9 cellular contexts compared by ENCODE assay signal in the genomic region with DNA sequence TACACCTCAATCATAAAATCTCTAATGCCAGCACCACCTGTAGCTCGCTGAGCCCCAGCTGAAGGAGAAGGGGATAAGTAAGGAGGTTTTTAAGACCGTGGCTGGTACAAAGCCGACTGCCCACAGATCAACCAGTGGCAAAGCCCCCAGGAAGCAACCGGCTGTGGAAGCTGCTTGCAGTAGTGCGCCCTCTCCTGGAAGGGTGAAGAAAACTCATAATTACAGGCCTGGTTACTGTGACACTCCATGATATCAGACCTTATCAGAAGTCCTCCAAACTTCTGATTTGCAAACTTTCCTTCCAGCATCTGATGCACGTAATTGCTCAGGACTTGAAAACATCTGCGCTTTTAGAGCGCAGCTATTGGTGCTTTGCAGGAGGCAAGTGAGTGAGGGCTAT.
DNase-seq lines count a peak whose midpoint lies in the region; ATAC-seq, FAIRE-seq and TF ChIP-seq lines count a peak whose summit lies in the region.
"Had no signal": no experiment of that assay in that cellular context is flagged by ENCODE, and none has a peak within 500 bp of the region (broad histone marks: within the 10 kb centered on the region; RNA-seq: fewer than 3 reads in every experiment).

No MANE protein-coding gene starts in this region.

- no peak overlapping the region for H3K4me3 ChIP-seq in SU-DHL-6 (ENCODE audit: insufficient read depth, low read length, poor library complexity, severe bottlenecking)
- no peak overlapping the region for H3K4me3 ChIP-seq in kidney epithelial cell (ENCODE audit: low read depth, low read length)
- H3K4me3 ChIP-seq: SJSA1 had no signal

- no peak overlapping the region for H3K27ac ChIP-seq in SU-DHL-6 (ENCODE audit: low read depth, low read length)
- H3K27ac ChIP-seq: SJSA1 had no signal

- DNase-seq in DMS53 (lab: John Stamatoyannopoulos, UW) (peak; percentile 51), H54 (ENCODE audit: insufficient read length, low spot score) (peak; percentile 7), kidney epithelial cell (ENCODE audit: low read depth) (no peak), DMS153 (lab: John Stamatoyannopoulos, UW) (no peak)
- DNase-seq: NCI-H1930 had no signal

- TF ChIP-seq CTCF in SU-DHL-6 (IDR thresholded peaks at IDR 0.05; ENCODE audit: insufficient read depth, low read length, poor library complexity, severe bottlenecking) (peak; percentile 69), kidney epithelial cell (IDR thresholded peaks at IDR 0.05; ENCODE audit: insufficient read depth, low read length, poor library complexity, severe bottlenecking) (peak; percentile 22)

- FAIRE-seq in H54 (lab: Jason Lieb, UNC), result no peak

- peaks cover 4% of the 10 kb centered on the region; the same call in 1 of the 2 replicates for H3K9me3 ChIP-seq in SU-DHL-6 (ENCODE audit: insufficient read depth, low read length)
- H3K9me3 ChIP-seq: SJSA1 had no signal

- H3K36me3 ChIP-seq in SU-DHL-6 (ENCODE audit: low read length) (no peaks in the 10 kb centered on the region), kidney epithelial cell (ENCODE audit: control insufficient read depth, insufficient read depth, low read length) (no peaks in the 10 kb centered on the region)
- H3K36me3 ChIP-seq: SJSA1 had no signal

- H3K27me3 ChIP-seq in SU-DHL-6 (ENCODE audit: low read length) (no peaks in the 10 kb centered on the region), kidney epithelial cell (ENCODE audit: control insufficient read depth, insufficient read depth, low read length) (no peaks in the 10 kb centered on the region)
- H3K27me3 ChIP-seq: SJSA1 had no signal

- no peak for TF ChIP-seq POLR2A in H54 (IDR thresholded peaks at IDR 0.05; ENCODE audit: low read depth, low read length)

- H3K9ac ChIP-seq in SU-DHL-6 (ENCODE audit: low read length), result no peak overlapping the region

- no peak overlapping the region for H3K4me2 ChIP-seq in SU-DHL-6 (ENCODE audit: low read depth, low read length, poor library complexity, severe bottlenecking)

- H3F3A ChIP-seq in SU-DHL-6 (ENCODE audit: insufficient read depth), result no peaks in the 10 kb centered on the region

- H3K79me2 ChIP-seq in SU-DHL-6 (ENCODE audit: insufficient read depth, low read length), result no peaks in the 10 kb centered on the region

- H3K9me2 ChIP-seq in SU-DHL-6 (replicated peaks; ENCODE audit: insufficient read depth, low read length), result no peaks in the 10 kb centered on the region

- H2AFZ ChIP-seq in SU-DHL-6 (ENCODE audit: low read depth, low read length, severe bottlenecking), result no peak overlapping the region

- ATAC-seq in GM21737 (IDR thresholded peaks at IDR 0.05; ENCODE audit: unreplicated experiment) (no peak), HG02610 (IDR thresholded peaks at IDR 0.05; ENCODE audit: unreplicated experiment) (no peak)

- H4K20me1 ChIP-seq in SU-DHL-6 (ENCODE audit: low read depth, low read length), result no peaks in the 10 kb centered on the region

Comparison
In these comparisons a context has a peak if more than half of its experiments do, and no peak if none do; other contexts are left out.
1. DNase-seq: peak in DMS53 (single experiment) and H54 (single experiment); none in kidney epithelial cell (single experiment) and DMS153 (single experiment).